18 cellular contexts compared by ENCODE assay signal in genomic region chr2:15989559-15989958, GRCh38. TPM values are rescaled to one million over a fixed set of nuclear protein-coding genes. Genes with fewer than 3 reads are reported as not detected.
DNase-seq lines count a peak whose midpoint lies in the region; ATAC-seq, FAIRE-seq and TF ChIP-seq lines count a peak whose summit lies in the region.
"Had no signal": no experiment of that assay in that cellular context is flagged by ENCODE, and none has a peak within 500 bp of the region (broad histone marks: within the 10 kb centered on the region; RNA-seq: fewer than 3 reads in every experiment).

No MANE protein-coding gene starts in this region.

- H3K27ac ChIP-seq in lower lobe of right lung, result no peak overlapping the region
- peak overlapping the region; percentile 11 for H3K27ac ChIP-seq in smooth muscle cell (ENCODE audit: low read depth)
- H3K27ac ChIP-seq: A549, KMS-11 had no signal

- no peaks in the 10 kb centered on the region for H4K20me1 ChIP-seq in smooth muscle cell (ENCODE audit: low read depth)

- no peaks in the 10 kb centered on the region for H3F3A ChIP-seq in smooth muscle cell (ENCODE audit: low read depth)

- no peak for FAIRE-seq in bronchial epithelial cell (lab: Jason Lieb, UNC)
- FAIRE-seq: A549, GM12891, H54 had no signal

- WGBS in smooth muscle cell (ENCODE audit: low lambda C conversion rate), result 57% methylated on average over 7 of the region's 7 CpGs

- H3K9me3 ChIP-seq in lower lobe of right lung (no peaks in the 10 kb centered on the region), smooth muscle cell (replicated peaks; ENCODE audit: low read depth) (no peaks in the 10 kb centered on the region)
- H3K9me3 ChIP-seq: A549 had no signal

- no peaks in the 10 kb centered on the region for H3K79me2 ChIP-seq in smooth muscle cell (ENCODE audit: low read depth)

- H3K4me1 ChIP-seq in lower lobe of right lung (no peaks in the 10 kb centered on the region), smooth muscle cell (ENCODE audit: low read depth) (no peaks in the 10 kb centered on the region)
- H3K4me1 ChIP-seq: A549 had no signal

- no peak overlapping the region for H2AFZ ChIP-seq in smooth muscle cell (ENCODE audit: low read depth)

- H3K4me2 ChIP-seq in smooth muscle cell, result no peak overlapping the region
- H3K4me2 ChIP-seq: A549, KMS-11 had no signal

- H3K36me3 ChIP-seq in bronchial epithelial cell (ENCODE audit: control insufficient read depth, insufficient read depth, low read length) (no peaks in the 10 kb centered on the region), lower lobe of right lung (no peaks in the 10 kb centered on the region), smooth muscle cell (ENCODE audit: low read depth) (no peaks in the 10 kb centered on the region)

- H3K9ac ChIP-seq in smooth muscle cell (ENCODE audit: low read depth), result no peak overlapping the region
- H3K9ac ChIP-seq: KMS-11 had no signal

- DNase-seq in ELF-1 (ENCODE audit: low read depth, low spot score) (peak; percentile 76), bronchial epithelial cell (ENCODE audit: low read depth) (peak; percentile 19), lower lobe of right lung (no peak), smooth muscle cell (lab: John Stamatoyannopoulos, UW; ENCODE audit: unreplicated experiment) (no peak), GDM1 (lab: John Stamatoyannopoulos, UW) (no peak), Ammon's horn (ENCODE audit: low spot score) (no peak)
- DNase-seq: MM.1S, NCI-H1105, NCI-H1694 treated with DMSO at 0.1 percent for 48 hours, NCI-H446, Right ventricle myocardium superior had no signal

- H3K27me3 ChIP-seq in bronchial epithelial cell (ENCODE audit: control insufficient read depth, insufficient read depth, low read length), result peaks cover 1% of the 10 kb centered on the region
- no peaks in the 10 kb centered on the region for H3K27me3 ChIP-seq in lower lobe of right lung (ENCODE audit: low read depth)
- no peaks in the 10 kb centered on the region for H3K27me3 ChIP-seq in smooth muscle cell (ENCODE audit: low read depth)

- TF ChIP-seq CTCF in bronchial epithelial cell (IDR thresholded peaks at IDR 0.05; ENCODE audit: insufficient read depth, low read length, severe bottlenecking) (no peak), lower lobe of right lung (IDR thresholded peaks at IDR 0.05) (no peak), smooth muscle cell (IDR thresholded peaks at IDR 0.05; ENCODE audit: borderline replicate concordance, insufficient read depth, poor library complexity, severe bottlenecking) (no peak)

- ATAC-seq in lower lobe of right lung, result peak; percentile 57 to 66
- no peak for ATAC-seq in GM21825 (IDR thresholded peaks at IDR 0.05; ENCODE audit: unreplicated experiment)

- intact Hi-C loops in lower lobe of right lung (cut with DNase I), result no loop called here

- H3K4me3 ChIP-seq in bronchial epithelial cell (ENCODE audit: low read depth, low read length) (no peak overlapping the region), lower lobe of right lung (no peak overlapping the region), smooth muscle cell (no peak overlapping the region)
- H3K4me3 ChIP-seq: A549 had no signal

RNA-seq across cellular contexts. Expression of gene MYCN, which starts 49.2 kb away (rescaled TPM):
- not detected in 2 replicates for total RNA-seq in bronchial epithelial cell
- 0.68 TPM for total RNA-seq in lower lobe of right lung
- 9.0 and 18.3 TPM in 2 replicates for total RNA-seq in smooth muscle cell
- 4.4 and 6.9 TPM in 2 replicates for polyA plus RNA-seq in smooth muscle cell
- total RNA-seq: G401 had no signal
- polyA plus RNA-seq: A549, CD14-positive monocyte had no signal

Comparison
In these comparisons a context has a peak if more than half of its experiments do, and no peak if none do; other contexts are left out.
1. DNase-seq: peak in ELF-1 (single experiment) and bronchial epithelial cell (single experiment); none in lower lobe of right lung (single experiment), smooth muscle cell (single experiment), GDM1 (single experiment) and Ammon's horn (single experiment).